Comparison of ENCODE assay signal across 1 cellular context in the genomic region with DNA sequence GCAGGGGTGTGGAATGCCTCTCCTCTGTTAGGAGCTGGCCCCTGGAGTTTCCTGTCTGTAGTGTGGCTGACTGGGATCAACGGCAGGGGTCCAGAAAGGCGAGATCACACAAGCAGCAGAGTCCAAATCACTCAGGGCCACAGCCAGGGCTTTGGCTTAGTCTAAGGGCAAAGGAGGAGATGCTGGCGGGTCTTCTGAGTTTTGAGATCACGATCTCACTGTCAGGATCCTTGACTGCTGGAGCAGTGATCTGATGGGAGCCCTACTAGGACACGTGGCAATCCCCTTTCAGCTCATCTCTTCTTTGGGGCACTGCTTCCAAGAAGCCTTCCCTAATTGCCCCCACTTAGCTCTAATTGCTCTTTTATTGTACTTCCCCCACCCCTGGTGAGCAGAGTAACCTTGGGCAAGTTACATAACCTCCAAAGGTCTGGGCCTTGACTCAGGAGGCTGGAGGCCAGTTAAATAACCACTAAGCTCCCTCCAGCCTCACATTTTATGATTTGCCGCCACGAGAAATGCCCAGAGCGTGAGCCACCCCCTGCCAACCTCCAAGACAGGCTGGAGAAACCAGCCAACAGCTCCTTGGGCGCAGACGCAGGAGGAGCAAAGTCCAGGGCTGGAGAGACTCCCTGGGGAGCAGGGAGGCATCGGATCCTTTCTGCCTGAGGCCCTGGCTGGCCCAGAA.
A peak's percentile ranks its signal among the peaks of the same experiment; 100 is the strongest.
TF ChIP-seq lines count a peak whose summit lies in the region.

No MANE protein-coding gene starts in this region.

TF ChIP-seq in HEK293, 187 proteins besides CTCF, POLR2A, EP300 and RAD21 (continued from another document):
- TF ChIP-seq ZNF843 (tag by site-specific recombination; IDR thresholded peaks at IDR 0.05) (0 out of 2 replicates have a peak, but pooled peaks have one; percentile 14), ZBTB17 (tag by site-specific recombination; IDR thresholded peaks at IDR 0.05) (peak; percentile 34; the same call in 1 of the 2 replicates), ZNF133 (tag by site-specific recombination; IDR thresholded peaks at IDR 0.05) (no peak), TRIM28 (IDR thresholded peaks at IDR 0.05; ENCODE audit: borderline replicate concordance, low read length) (peak; percentile 58; the same call in 1 of the 2 replicates), GLIS1 (tag by site-specific recombination; IDR thresholded peaks at IDR 0.05) (peak; percentile 96), ZNF629 (tag by site-specific recombination; IDR thresholded peaks at IDR 0.05) (no peak), ZNF391 (tag by site-specific recombination; IDR thresholded peaks at IDR 0.05; ENCODE audit: borderline replicate concordance, low read depth) (no peak), WT1 (tag by site-specific recombination; IDR thresholded peaks at IDR 0.05) (peak; percentile 77), ZNF560 (tag by site-specific recombination; IDR thresholded peaks at IDR 0.05; ENCODE audit: borderline replicate concordance) (no peak), ZNF394 (tag by site-specific recombination; IDR thresholded peaks at IDR 0.05; ENCODE audit: borderline replicate concordance) (no peak), ZNF423 (tag by site-specific recombination; IDR thresholded peaks at IDR 0.05) (peak; percentile 77), OSR2 (tag by site-specific recombination; IDR thresholded peaks at IDR 0.05) (peak; percentile 78; the same call in 1 of the 2 replicates), GLIS2 (tag by site-specific recombination; IDR thresholded peaks at IDR 0.05) (peak; percentile 51; the same call in 1 of the 2 replicates), ZNF19 (tag by site-specific recombination; IDR thresholded peaks at IDR 0.05; ENCODE audit: low read depth) (no peak), MZF1 (tag by site-specific recombination; IDR thresholded peaks at IDR 0.05; ENCODE audit: borderline replicate concordance) (peak; percentile 78; the same call in 1 of the 2 replicates), ZNF510 (tag by site-specific recombination; IDR thresholded peaks at IDR 0.05; ENCODE audit: insufficient replicate concordance) (no peak), SP7 (tag by site-specific recombination; IDR thresholded peaks at IDR 0.05) (peak; percentile 73), ZNF416 (tag by site-specific recombination; IDR thresholded peaks at IDR 0.05) (no peak)
- TF ChIP-seq, protein P1, sequence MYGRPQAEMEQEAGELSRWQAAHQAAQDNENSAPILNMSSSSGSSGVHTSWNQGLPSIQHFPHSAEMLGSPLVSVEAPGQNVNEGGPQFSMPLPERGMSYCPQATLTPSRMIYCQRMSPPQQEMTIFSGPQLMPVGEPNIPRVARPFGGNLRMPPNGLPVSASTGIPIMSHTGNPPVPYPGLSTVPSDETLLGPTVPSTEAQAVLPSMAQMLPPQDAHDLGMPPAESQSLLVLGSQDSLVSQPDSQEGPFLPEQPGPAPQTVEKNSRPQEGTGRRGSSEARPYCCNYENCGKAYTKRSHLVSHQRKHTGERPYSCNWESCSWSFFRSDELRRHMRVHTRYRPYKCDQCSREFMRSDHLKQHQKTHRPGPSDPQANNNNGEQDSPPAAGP (tag by site-specific recombination; IDR thresholded peaks at IDR 0.05) = peak; percentile 89; the same call in 1 of the 2 replicates
- TF ChIP-seq, protein P2, sequence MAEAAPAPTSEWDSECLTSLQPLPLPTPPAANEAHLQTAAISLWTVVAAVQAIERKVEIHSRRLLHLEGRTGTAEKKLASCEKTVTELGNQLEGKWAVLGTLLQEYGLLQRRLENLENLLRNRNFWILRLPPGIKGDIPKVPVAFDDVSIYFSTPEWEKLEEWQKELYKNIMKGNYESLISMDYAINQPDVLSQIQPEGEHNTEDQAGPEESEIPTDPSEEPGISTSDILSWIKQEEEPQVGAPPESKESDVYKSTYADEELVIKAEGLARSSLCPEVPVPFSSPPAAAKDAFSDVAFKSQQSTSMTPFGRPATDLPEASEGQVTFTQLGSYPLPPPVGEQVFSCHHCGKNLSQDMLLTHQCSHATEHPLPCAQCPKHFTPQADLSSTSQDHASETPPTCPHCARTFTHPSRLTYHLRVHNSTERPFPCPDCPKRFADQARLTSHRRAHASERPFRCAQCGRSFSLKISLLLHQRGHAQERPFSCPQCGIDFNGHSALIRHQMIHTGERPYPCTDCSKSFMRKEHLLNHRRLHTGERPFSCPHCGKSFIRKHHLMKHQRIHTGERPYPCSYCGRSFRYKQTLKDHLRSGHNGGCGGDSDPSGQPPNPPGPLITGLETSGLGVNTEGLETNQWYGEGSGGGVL (tag by site-specific recombination; IDR thresholded peaks at IDR 0.05) = peak; percentile 71
- TF ChIP-seq, protein P3, sequence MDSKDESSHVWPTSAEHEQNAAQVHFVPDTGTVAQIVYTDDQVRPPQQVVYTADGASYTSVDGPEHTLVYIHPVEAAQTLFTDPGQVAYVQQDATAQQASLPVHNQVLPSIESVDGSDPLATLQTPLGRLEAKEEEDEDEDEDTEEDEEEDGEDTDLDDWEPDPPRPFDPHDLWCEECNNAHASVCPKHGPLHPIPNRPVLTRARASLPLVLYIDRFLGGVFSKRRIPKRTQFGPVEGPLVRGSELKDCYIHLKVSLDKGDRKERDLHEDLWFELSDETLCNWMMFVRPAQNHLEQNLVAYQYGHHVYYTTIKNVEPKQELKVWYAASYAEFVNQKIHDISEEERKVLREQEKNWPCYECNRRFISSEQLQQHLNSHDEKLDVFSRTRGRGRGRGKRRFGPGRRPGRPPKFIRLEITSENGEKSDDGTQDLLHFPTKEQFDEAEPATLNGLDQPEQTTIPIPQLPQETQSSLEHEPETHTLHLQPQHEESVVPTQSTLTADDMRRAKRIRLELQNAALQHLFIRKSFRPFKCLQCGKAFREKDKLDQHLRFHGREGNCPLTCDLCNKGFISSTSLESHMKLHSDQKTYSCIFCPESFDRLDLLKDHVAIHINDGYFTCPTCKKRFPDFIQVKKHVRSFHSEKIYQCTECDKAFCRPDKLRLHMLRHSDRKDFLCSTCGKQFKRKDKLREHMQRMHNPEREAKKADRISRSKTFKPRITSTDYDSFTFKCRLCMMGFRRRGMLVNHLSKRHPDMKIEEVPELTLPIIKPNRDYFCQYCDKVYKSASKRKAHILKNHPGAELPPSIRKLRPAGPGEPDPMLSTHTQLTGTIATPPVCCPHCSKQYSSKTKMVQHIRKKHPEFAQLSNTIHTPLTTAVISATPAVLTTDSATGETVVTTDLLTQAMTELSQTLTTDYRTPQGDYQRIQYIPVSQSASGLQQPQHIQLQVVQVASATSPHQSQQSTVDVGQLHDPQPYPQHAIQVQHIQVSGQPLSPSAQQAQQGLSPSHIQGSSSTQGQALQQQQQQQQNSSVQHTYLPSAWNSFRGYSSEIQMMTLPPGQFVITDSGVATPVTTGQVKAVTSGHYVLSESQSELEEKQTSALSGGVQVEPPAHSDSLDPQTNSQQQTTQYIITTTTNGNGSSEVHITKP (tag by site-specific recombination; IDR thresholded peaks at IDR 0.05) = peak; percentile 42; the same call in 1 of the 2 replicates
